Comparison of ENCODE assay signal across 18 cellular contexts in genomic region chr17:44076716-44077594, GRCh38. TPM values are rescaled to one million over a fixed set of nuclear protein-coding genes. Genes with fewer than 3 reads are reported as not detected.
DNase-seq lines count a peak whose midpoint lies in the region; ATAC-seq and TF ChIP-seq lines count a peak whose summit lies in the region.
"Had no signal": no experiment of that assay in that cellular context is flagged by ENCODE, and none has a peak within 500 bp of the region (broad histone marks: within the 10 kb centered on the region; RNA-seq: fewer than 3 reads in every experiment).

No MANE protein-coding gene starts in this region.

- no peak overlapping the region for H3K27ac Mint-ChIP-seq in MCF 10A (ENCODE audit: low read depth, unreplicated experiment)

- TF ChIP-seq CTCF in breast epithelium (IDR thresholded peaks at IDR 0.05) (no peak), MCF 10A (IDR thresholded peaks at IDR 0.05; ENCODE audit: unreplicated experiment) (no peak), GM13976 (IDR thresholded peaks at IDR 0.05; ENCODE audit: borderline replicate concordance, control extremely low read depth, extremely low read depth, insufficient read depth, missing control alignments) (no peak)

- H3K27ac ChIP-seq in breast epithelium (peak overlapping the region; percentile 40 to 43), SJSA1 (peak overlapping the region; percentile 2; the same call in 1 of the 2 replicates), temporal lobe (ENCODE audit: low read depth, low read length) (peak overlapping the region; percentile 23)
- H3K27ac ChIP-seq: brain microvascular endothelial cell had no signal

- ATAC-seq in left lobe of liver (peak; percentile 82), GM21515 (IDR thresholded peaks at IDR 0.05; ENCODE audit: unreplicated experiment) (no peak)
- ATAC-seq: PC-3 had no signal

- no peaks in the 10 kb centered on the region for H3K4me1 ChIP-seq in breast epithelium
- H3K4me1 ChIP-seq in SJSA1 (replicated peaks): peaks cover 63% of the 10 kb centered on the region

- no peaks in the 10 kb centered on the region for H3K27me3 ChIP-seq in breast epithelium
- no peaks in the 10 kb centered on the region for H3K27me3 ChIP-seq in SJSA1 (replicated peaks)
- H3K27me3 ChIP-seq: brain microvascular endothelial cell had no signal

- no TSS peak for BruUV-seq in MCF 10A (replicated peaks; lab: Mats Ljungman, UMichigan)

- intact Hi-C loops in breast epithelium (cut with DNase I; ENCODE audit: low total_unique reads): no loop called here
- intact Hi-C loops in MCF 10A (cut with micrococcal nuclease): no loop called here

- in situ Hi-C loops in GM13976 (cut with MboI; ENCODE audit: low sequenced_read_pairs, unreplicated experiment): no loop called here

- no peak for TF ChIP-seq POLR2A in breast epithelium (IDR thresholded peaks at IDR 0.05)

- peaks cover 9% of the 10 kb centered on the region for H3K36me3 ChIP-seq in breast epithelium
- H3K36me3 ChIP-seq in SJSA1: peaks cover 87% of the 10 kb centered on the region

- H3K4me1 Mint-ChIP-seq in MCF 10A (ENCODE audit: insufficient read depth, unreplicated experiment): peaks cover 4% of the 10 kb centered on the region

- H3K9me3 Mint-ChIP-seq in MCF 10A (ENCODE audit: unreplicated experiment): no peaks in the 10 kb centered on the region

- H3K4me3 ChIP-seq in breast epithelium (no peak overlapping the region), SJSA1 (no peak overlapping the region)

- no peak overlapping the region for H3K4me3 Mint-ChIP-seq in MCF 10A (ENCODE audit: unreplicated experiment)

- H3K9me3 ChIP-seq in breast epithelium (no peaks in the 10 kb centered on the region), SJSA1 (replicated peaks) (no peaks in the 10 kb centered on the region)

- no peaks in the 10 kb centered on the region for H3K27me3 Mint-ChIP-seq in MCF 10A (ENCODE audit: insufficient read depth, unreplicated experiment)

- CTCF ChIA-PET in MCF 10A (lab: Yijun Ruan, JAX): interaction anchor here (1.1 kb wide), 1 partner anchor 92 kb away, joined by 3 read pairs; no protein-coding TSS in a partner anchor

- DNase-seq in breast epithelium (ENCODE audit: low spot score in 2 of 2): no peak
- no peak for DNase-seq in MCF 10A (ENCODE audit: unreplicated experiment)
- no peak for DNase-seq in SJSA1 (ENCODE audit: low read depth in 1 of 2, low spot score in 2 of 2)
- no peak for DNase-seq in left lobe of liver (ENCODE audit: low spot score)
- DNase-seq in activated CD8-positive, alpha-beta memory T cell treated with anti-CD3 and anti-CD28 coated beads, Interleukin-2, amount 50 U/mL, for 48 hours: no peak
- no peak for DNase-seq in GM13976 (ENCODE audit: low spot score)
- DNase-seq: activated CD4-positive, alpha-beta T cell treated with anti-CD3 and anti-CD28 coated beads for 48 hours; brain microvascular endothelial cell; effector CD8-positive, alpha-beta T cell; foreskin melanocyte; H7; mesendoderm; NCI-H1417 treated with DMSO at 0.1 percent for 48 hours; NCI-H446 treated with DMSO at 0.1 percent for 48 hours; PC-3; small intestine had no signal

- peaks cover 53% of the 10 kb centered on the region for H3K36me3 Mint-ChIP-seq in MCF 10A (ENCODE audit: insufficient read depth, unreplicated experiment)

- POLR2A ChIA-PET in MCF 10A (lab: Yijun Ruan, JAX): no interaction called here

RNA-seq across cellular contexts. Expression of gene G6PC3, which starts 6.4 kb away (rescaled TPM):
- total RNA-seq in breast epithelium: 10 to 100 TPM; 34.7 to 39.8 (median 35.4) TPM
- total RNA-seq in MCF 10A (2022): 70.6 and 89.4 TPM in 2 replicates
- 24.4 and 36.2 TPM in 2 replicates for total RNA-seq in SJSA1 (2014; rRNA removed; shearing (Covaris generic))
- 8.9 TPM for total RNA-seq in left lobe of liver
- 11.3 TPM for total RNA-seq in temporal lobe

RNA-seq across cellular contexts. Expression of gene LSM12, which starts 10.5 kb away (rescaled TPM):
- 10 to 100 TPM; 36.8 to 45.4 (median 43.6) TPM for total RNA-seq in breast epithelium
- total RNA-seq in MCF 10A (2022): 87.9 and 101 TPM in 2 replicates
- 44.0 and 69.7 TPM in 2 replicates for total RNA-seq in SJSA1 (2014; rRNA removed; shearing (Covaris generic))
- 22.6 TPM for total RNA-seq in left lobe of liver
- 11.6 TPM for total RNA-seq in temporal lobe

RNA-seq across cellular contexts. Expression of gene HDAC5, which starts 46.5 kb away (rescaled TPM):
- total RNA-seq in breast epithelium (10 to 100 TPM; 66.5 to 79.3 (median 75.4) TPM), MCF 10A (2022) (12.1 TPM in 2 replicates), left lobe of liver (16.8 TPM), temporal lobe (60.2 TPM)
- 143 and 298 TPM in 2 replicates for total RNA-seq in SJSA1 (2014; rRNA removed; shearing (Covaris generic))
